ENCODE assay signal across 1 cellular context in genomic region chr22:26579331-26579886, GRCh38.
TF ChIP-seq lines count a peak whose summit lies in the region.

No MANE protein-coding gene starts in this region.

TF ChIP-seq in H1, 55 proteins besides CTCF, POLR2A, EP300 and RAD21:
- TF ChIP-seq EGR1 (IDR thresholded peaks at IDR 0.05; ENCODE audit: borderline replicate concordance, low read depth, low read length) (no peak), RFX5 (IDR thresholded peaks at IDR 0.05; ENCODE audit: borderline replicate concordance, low read depth, low read length) (no peak), CHD1 (IDR thresholded peaks at IDR 0.05; ENCODE audit: low read depth, low read length) (no peak), MAX (IDR thresholded peaks at IDR 0.05) (no peak), POLR2AphosphoS5 (IDR thresholded peaks at IDR 0.05; ENCODE audit: low read depth, low read length) (no peak), CBX8 (IDR thresholded peaks at IDR 0.05; ENCODE audit: borderline replicate concordance, low read depth, low read length) (no peak)
